ENCODE assay signal across 26 cellular contexts in genomic region chr17:10871914-10872313, GRCh38. TPM values are rescaled to one million over a fixed set of nuclear protein-coding genes. Genes with fewer than 3 reads are reported as not detected.
A peak's percentile ranks its signal among the peaks of the same experiment; 100 is the strongest.
DNase-seq lines count a peak whose midpoint lies in the region; TF ChIP-seq lines count a peak whose summit lies in the region.
"Had no signal": no experiment of that assay in that cellular context is flagged by ENCODE, and none has a peak within 500 bp of the region (broad histone marks: within the 10 kb centered on the region; RNA-seq: fewer than 3 reads in every experiment).

No MANE protein-coding gene starts in this region.

- TF ChIP-seq POLR2A in adrenal gland (IDR thresholded peaks at IDR 0.05): no peak

- no peaks in the 10 kb centered on the region for H3K36me3 ChIP-seq in A673 (ENCODE audit: insufficient read depth, low read length, poor library complexity, severe bottlenecking)
- no peaks in the 10 kb centered on the region for H3K36me3 ChIP-seq in adrenal gland (replicated peaks in 1 of 2)
- no peaks in the 10 kb centered on the region for H3K36me3 ChIP-seq in smooth muscle cell (ENCODE audit: low read depth)
- H3K36me3 ChIP-seq: uterus, WERI-Rb-1 had no signal

- no peak overlapping the region for H3K4me2 ChIP-seq in smooth muscle cell

- H3K4me1 ChIP-seq in A673 (ENCODE audit: insufficient read depth, low read length, poor library complexity, severe bottlenecking) (peaks cover 7% of the 10 kb centered on the region), adrenal gland (replicated peaks in 1 of 2) (no peaks in the 10 kb centered on the region), smooth muscle cell (ENCODE audit: low read depth) (no peaks in the 10 kb centered on the region)
- H3K4me1 ChIP-seq: uterus had no signal

- no peak overlapping the region for H3K9ac ChIP-seq in smooth muscle cell (ENCODE audit: low read depth)

- no TSS peak for BruUV-seq in A673 (replicated peaks; lab: Mats Ljungman, UMichigan)

- H3K27ac ChIP-seq in A673 (ENCODE audit: low read depth, low read length, poor library complexity, severe bottlenecking) (no peak overlapping the region), adrenal gland (no peak overlapping the region), smooth muscle cell (ENCODE audit: low read depth) (no peak overlapping the region)
- H3K27ac ChIP-seq: skin epidermis, uterus, WERI-Rb-1 had no signal

- no peaks in the 10 kb centered on the region for H3K9me3 ChIP-seq in A673 (ENCODE audit: low read depth, low read length, poor library complexity, severe bottlenecking)
- no peaks in the 10 kb centered on the region for H3K9me3 ChIP-seq in adrenal gland (replicated peaks in 1 of 3)
- H3K9me3 ChIP-seq in smooth muscle cell (replicated peaks; ENCODE audit: low read depth): no peaks in the 10 kb centered on the region
- H3K9me3 ChIP-seq: uterus had no signal

- no peaks in the 10 kb centered on the region for H3F3A ChIP-seq in smooth muscle cell (ENCODE audit: low read depth)

- H3K4me3 ChIP-seq in A673 (ENCODE audit: low read depth, low read length, poor library complexity, severe bottlenecking) (no peak overlapping the region), adrenal gland (no peak overlapping the region), smooth muscle cell (no peak overlapping the region)
- H3K4me3 ChIP-seq: skin epidermis, uterus had no signal

- H3K27me3 ChIP-seq in A673 (replicated peaks; ENCODE audit: insufficient read depth, low read depth, low read length, poor library complexity): no peaks in the 10 kb centered on the region
- no peaks in the 10 kb centered on the region for H3K27me3 ChIP-seq in adrenal gland
- peaks cover 19% of the 10 kb centered on the region for H3K27me3 ChIP-seq in smooth muscle cell (ENCODE audit: low read depth)
- H3K27me3 ChIP-seq: uterus had no signal

- H2AFZ ChIP-seq in smooth muscle cell (ENCODE audit: low read depth): no peak overlapping the region

- H4K20me1 ChIP-seq in smooth muscle cell (ENCODE audit: low read depth): no peaks in the 10 kb centered on the region

- intact Hi-C loops in A673 (cut with micrococcal nuclease; ENCODE audit: unreplicated experiment): loop anchor here (10.0 kb wide), 1 partner anchor 643 kb away; no protein-coding TSS in a partner anchor
- intact Hi-C loops in adrenal gland (cut with DNase I): loop anchor here in 1 of 2 donors (10.0 kb wide), 1 partner anchor 773 kb away; no protein-coding TSS in a partner anchor
- intact Hi-C loops in posterior cingulate gyrus (cut with DNase I): no loop called here

- CTCF ChIA-PET in A673 (lab: Charles Lee): interaction anchor here (0.7 to 1.1 kb wide), 3 partner anchors 772 to 1115 kb away, joined by 3 to 5 read pairs (median 3); no protein-coding TSS in a partner anchor

- POLR2A ChIA-PET in A673 (lab: Charles Lee; ENCODE audit: low non-redundant PET): interaction anchor here (0.6 kb wide), 1 partner anchor 773 kb away, joined by 8 read pairs; no protein-coding TSS in a partner anchor

- no peaks in the 10 kb centered on the region for H3K79me2 ChIP-seq in smooth muscle cell (ENCODE audit: low read depth)

- 42 to 53% (median 47%) methylated on average over 5 of the region's 5 CpGs for WGBS in adrenal gland, 4 donors
- WGBS in smooth muscle cell (ENCODE audit: low lambda C conversion rate): 72% methylated on average over 5 of the region's 5 CpGs

- DNase-seq in A673 (ENCODE audit: low spot score) (peak; percentile 78), DMS 273 treated with DMSO at 0.1 percent for 48 hours (lab: John Stamatoyannopoulos, UW) (peak; percentile 14), adrenal gland (peak in 5 of 7 donors; percentile 19 to 59 (median 54)), posterior cingulate gyrus (peak in 7 of 10 donors; percentile 15 to 88 (median 46)), OCI-M1 (lab: John Stamatoyannopoulos, UW) (no peak), smooth muscle cell (lab: John Stamatoyannopoulos, UW; ENCODE audit: unreplicated experiment) (no peak), NCI-H526 treated with DMSO at 0.1 percent for 48 hours (lab: John Stamatoyannopoulos, UW) (no peak)
- DNase-seq: activated CD4-positive, alpha-beta T cell treated with anti-CD3 and anti-CD28 coated beads, Interleukin-2, amount 10 ng/mL, durations not matched to agents 7 days and 5 days; activated naive CD4-positive, alpha-beta T cell treated with anti-CD3 and anti-CD28 coated beads, Interleukin-2, amount 50 U/mL, for 16 hours; CD4-positive, CD25-positive, alpha-beta regulatory T cell; dermis blood vessel endothelial cell; DMS153; mammary epithelial cell; NCI-H1436; NCI-H774; stimulated activated CD4-positive, alpha-beta T cell treated with anti-CD3 and anti-CD28 coated beads, Interleukin-2, amount 100 ng/mL, for 24 hours; uterus; WERI-Rb-1 had no signal

- TF ChIP-seq CTCF in A673 (conservative IDR thresholded peaks at IDR 0.05; ENCODE audit: low read depth, low read length) (no peak), adrenal gland (IDR thresholded peaks at IDR 0.05) (no peak), smooth muscle cell (IDR thresholded peaks at IDR 0.05; ENCODE audit: borderline replicate concordance, insufficient read depth, poor library complexity, severe bottlenecking) (no peak)

RNA-seq across cellular contexts. Expression of gene PIRT, which starts 34.0 kb away (rescaled TPM):
- total RNA-seq in A673 (2021) (not detected in 2 replicates), adrenal gland (1 to 10 TPM in 2 of 8 donors, under 1 TPM in 2, not detected in 4; 0.10 to 1.8 (median 0.74) TPM), smooth muscle cell (not detected in 2 replicates)
- polyA plus RNA-seq in adrenal gland (under 1 TPM; 0.10 to 0.84 (median 0.16) TPM), smooth muscle cell (not detected in 2 replicates)
- total RNA-seq: activated CD4-positive, alpha-beta T cell treated with anti-CD3 and anti-CD28 coated beads, Interleukin-2, amount 10 ng/mL, durations not matched to agents 7 days and 5 days; activated T-helper 1 cell treated with anti-CD3 and anti-CD28 coated beads, Interleukin-12 subunit alpha, Interleukin-12 subunit beta, Interleukin-2, Interleukin-4 antibody, amounts not matched to agents 30 ng/mL and 10 ng/mL and 1 ng/mL, durations not matched to agents 14 hours and 24 hours and 36 hours; CD4-positive, CD25-positive, alpha-beta regulatory T cell; dermis blood vessel endothelial cell; fibroblast of lung; G401; M059J; mammary epithelial cell; pulmonary artery endothelial cell; Right ventricle myocardium inferior had no signal
- polyA plus RNA-seq: CD4-positive, CD25-positive, alpha-beta regulatory T cell; fibroblast of lung; IgD-negative memory B cell; mammary epithelial cell had no signal

Comparison
In these comparisons a context has a peak if more than half of its experiments do, and no peak if none do; other contexts are left out.
1. DNase-seq: peak in A673 (single experiment), DMS 273 treated with DMSO at 0.1 percent for 48 hours (single experiment), adrenal gland (5 of 7) and posterior cingulate gyrus (7 of 10); none in OCI-M1 (single experiment), smooth muscle cell (single experiment) and NCI-H526 treated with DMSO at 0.1 percent for 48 hours (single experiment).